Comparison of ENCODE assay signal across 1 cellular context in genomic region chr12:26800858-26801257, GRCh38.
TF ChIP-seq lines count a peak whose summit lies in the region.

No MANE protein-coding gene starts in this region.

TF ChIP-seq in HepG2, 621 proteins besides CTCF, POLR2A, EP300 and RAD21 (continued from another document):
- TF ChIP-seq ZNF687 (CRISPR knock-in tag; IDR thresholded peaks at IDR 0.05) (peak; percentile 29), ATRX (CRISPR knock-in tag; IDR thresholded peaks at IDR 0.05; ENCODE audit: borderline replicate concordance) (no peak), AGO2 (optimal IDR thresholded peaks at IDR 0.05; ENCODE audit: low read depth, low read length) (peak; percentile 64), RBM22 (optimal IDR thresholded peaks at IDR 0.05; ENCODE audit: low read length) (peak; percentile 75), SIN3B (IDR thresholded peaks at IDR 0.05; ENCODE audit: low read length) (no peak), ZFP91 (CRISPR knock-in tag; IDR thresholded peaks at IDR 0.05; ENCODE audit: borderline replicate concordance) (no peak)
- TF ChIP-seq, protein P1, sequence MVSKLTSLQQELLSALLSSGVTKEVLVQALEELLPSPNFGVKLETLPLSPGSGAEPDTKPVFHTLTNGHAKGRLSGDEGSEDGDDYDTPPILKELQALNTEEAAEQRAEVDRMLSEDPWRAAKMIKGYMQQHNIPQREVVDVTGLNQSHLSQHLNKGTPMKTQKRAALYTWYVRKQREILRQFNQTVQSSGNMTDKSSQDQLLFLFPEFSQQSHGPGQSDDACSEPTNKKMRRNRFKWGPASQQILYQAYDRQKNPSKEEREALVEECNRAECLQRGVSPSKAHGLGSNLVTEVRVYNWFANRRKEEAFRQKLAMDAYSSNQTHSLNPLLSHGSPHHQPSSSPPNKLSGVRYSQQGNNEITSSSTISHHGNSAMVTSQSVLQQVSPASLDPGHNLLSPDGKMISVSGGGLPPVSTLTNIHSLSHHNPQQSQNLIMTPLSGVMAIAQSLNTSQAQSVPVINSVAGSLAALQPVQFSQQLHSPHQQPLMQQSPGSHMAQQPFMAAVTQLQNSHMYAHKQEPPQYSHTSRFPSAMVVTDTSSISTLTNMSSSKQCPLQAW (CRISPR knock-in tag; IDR thresholded peaks at IDR 0.05): no peak
